ENCODE assay signal across 1 cellular context in the genomic region with DNA sequence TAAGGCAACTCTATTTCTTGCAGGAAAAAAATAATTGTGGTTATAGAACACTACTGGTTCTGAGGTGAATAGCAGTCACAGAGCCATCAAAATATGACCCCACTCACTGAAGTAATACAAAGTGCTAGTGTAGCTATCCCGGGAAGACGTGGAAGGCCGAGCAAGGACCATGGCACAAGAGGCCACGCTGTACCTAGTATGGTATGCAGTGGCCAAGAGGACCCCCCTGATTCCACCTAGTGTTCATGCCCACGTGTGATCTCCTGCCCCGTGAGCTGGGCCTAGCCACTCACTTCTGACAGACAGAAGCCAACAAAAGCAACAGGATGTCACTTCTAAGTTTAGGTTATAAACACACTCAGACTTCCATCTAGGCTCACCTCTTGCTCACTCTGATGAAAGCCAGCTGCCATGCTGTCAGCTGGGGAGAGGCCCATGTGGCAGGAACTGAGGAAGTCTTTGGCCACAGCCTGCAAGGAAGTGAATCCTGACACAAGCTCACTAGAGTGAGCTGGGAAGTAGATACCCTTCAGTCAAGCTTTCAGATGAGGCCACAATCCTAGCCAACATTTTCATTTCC.
TF ChIP-seq lines count a peak whose summit lies in the region.

No MANE protein-coding gene starts in this region.

TF ChIP-seq in IMR-90, 13 proteins besides CTCF, POLR2A, EP300 and RAD21:
- TF ChIP-seq, protein P1, sequence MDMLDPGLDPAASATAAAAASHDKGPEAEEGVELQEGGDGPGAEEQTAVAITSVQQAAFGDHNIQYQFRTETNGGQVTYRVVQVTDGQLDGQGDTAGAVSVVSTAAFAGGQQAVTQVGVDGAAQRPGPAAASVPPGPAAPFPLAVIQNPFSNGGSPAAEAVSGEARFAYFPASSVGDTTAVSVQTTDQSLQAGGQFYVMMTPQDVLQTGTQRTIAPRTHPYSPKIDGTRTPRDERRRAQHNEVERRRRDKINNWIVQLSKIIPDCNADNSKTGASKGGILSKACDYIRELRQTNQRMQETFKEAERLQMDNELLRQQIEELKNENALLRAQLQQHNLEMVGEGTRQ (IDR thresholded peaks at IDR 0.05; ENCODE audit: low read depth, low read length): no peak
- TF ChIP-seq MXI1 (IDR thresholded peaks at IDR 0.05; ENCODE audit: borderline replicate concordance, low read depth, low read length) (no peak), MAZ (IDR thresholded peaks at IDR 0.05; ENCODE audit: borderline replicate concordance, low read depth, low read length) (no peak)
TF ChIP-seq in IMR-90: peak in this region for 0.
